ENCODE assay signal across 8 cellular contexts in genomic region chr1:212858055-212858460, GRCh38. TPM values are rescaled to one million over a fixed set of nuclear protein-coding genes. Genes with fewer than 3 reads are reported as not detected.
A peak's percentile ranks its signal among the peaks of the same experiment; 100 is the strongest.
DNase-seq lines count a peak whose midpoint lies in the region; ATAC-seq and TF ChIP-seq lines count a peak whose summit lies in the region.

Gene FLVCR1, plus strand, starts transcription at chr1:212858275. Its CDS starts 178 bp downstream, at chr1:212858453.

- H3K9ac ChIP-seq in skeletal muscle tissue (ENCODE audit: low read depth in 1 of 3, low read length in 3 of 3), result peak within 1 kb of the TSS; percentile 82 to 87 (median 84)

- ATAC-seq in GM18909 (IDR thresholded peaks at IDR 0.05; ENCODE audit: poor library complexity, unreplicated experiment) (peak; percentile 98), HG03159 (IDR thresholded peaks at IDR 0.05; ENCODE audit: unreplicated experiment) (peak; percentile 97)

- TF ChIP-seq POLR2A in breast epithelium (IDR thresholded peaks at IDR 0.05), result no peak

- H3K9me3 ChIP-seq in breast epithelium, result no peaks in the 10 kb centered on the region
- peaks cover 2% of the 10 kb centered on the region for H3K9me3 ChIP-seq in iPS-18c (ENCODE audit: control insufficient read depth, insufficient read depth, low read length)
- H3K9me3 ChIP-seq in skeletal muscle tissue (ENCODE audit: control insufficient read depth in 3 of 3, low read length in 3 of 3), result no peaks in the 10 kb centered on the region

- intact Hi-C loops in breast epithelium (cut with DNase I; ENCODE audit: low total_unique reads), result no loop called here

- H3K4me1 ChIP-seq in breast epithelium (no peaks in the 10 kb centered on the region), skeletal muscle tissue (ENCODE audit: control insufficient read depth in 3 of 3, insufficient read depth in 3 of 3, low read length in 3 of 3) (peaks cover 18 to 33% (median 21%) of the 10 kb centered on the region in 3 donors)

- DNase-seq in AG08395 (ENCODE audit: low spot score) (peak; percentile 98), NCI-H2227 (lab: John Stamatoyannopoulos, UW; ENCODE audit: unreplicated experiment) (peak; percentile 99), breast epithelium (ENCODE audit: low spot score in 2 of 2) (peak; percentile 96)

- H3K36me3 ChIP-seq in breast epithelium, result no peaks in the 10 kb centered on the region
- no peaks in the 10 kb centered on the region for H3K36me3 ChIP-seq in skeletal muscle tissue (ENCODE audit: control insufficient read depth in 3 of 3, insufficient read depth in 3 of 3, low read length in 3 of 3)

- H3K4me3 ChIP-seq in breast epithelium, result peak within 1 kb of the TSS; percentile 80 to 96 (median 90)
- peak within 1 kb of the TSS; percentile 89 for H3K4me3 ChIP-seq in iPS-18c (ENCODE audit: insufficient read depth, low read depth, low read length)
- peak within 1 kb of the TSS; percentile 74 to 96 (median 91) for H3K4me3 ChIP-seq in skeletal muscle tissue (ENCODE audit: low read length in 3 of 3)

- H3K27ac ChIP-seq in VCaP (peak within 1 kb of the TSS; percentile 86), breast epithelium (peak within 1 kb of the TSS; percentile 83 to 86), skeletal muscle tissue (ENCODE audit: low read depth, low read length) (peak within 1 kb of the TSS; percentile 66)

- TF ChIP-seq CTCF in VCaP (conservative IDR thresholded peaks at IDR 0.05), result no peak
- no peak for TF ChIP-seq CTCF in breast epithelium (IDR thresholded peaks at IDR 0.05)

- H3K27me3 ChIP-seq in breast epithelium, result no peaks in the 10 kb centered on the region
- H3K27me3 ChIP-seq in skeletal muscle tissue (ENCODE audit: control insufficient read depth in 3 of 3, insufficient read depth in 3 of 3, low read length in 3 of 3), result no peaks in the 10 kb centered on the region

RNA-seq across cellular contexts. Expression of gene FLVCR1, which starts in this region (rescaled TPM):
- total RNA-seq in breast epithelium (1 to 10 TPM; 4.0 to 7.9 (median 6.1) TPM), skeletal muscle tissue (10.4 TPM)

Comparison
In these comparisons a context has a peak if more than half of its experiments do, and no peak if none do; other contexts are left out.
1. Peak in every context shown above with its lines: DNase-seq, ATAC-seq, H3K4me3 ChIP-seq and H3K27ac ChIP-seq.